Comparison of ENCODE assay signal across 8 cellular contexts in the genomic region with DNA sequence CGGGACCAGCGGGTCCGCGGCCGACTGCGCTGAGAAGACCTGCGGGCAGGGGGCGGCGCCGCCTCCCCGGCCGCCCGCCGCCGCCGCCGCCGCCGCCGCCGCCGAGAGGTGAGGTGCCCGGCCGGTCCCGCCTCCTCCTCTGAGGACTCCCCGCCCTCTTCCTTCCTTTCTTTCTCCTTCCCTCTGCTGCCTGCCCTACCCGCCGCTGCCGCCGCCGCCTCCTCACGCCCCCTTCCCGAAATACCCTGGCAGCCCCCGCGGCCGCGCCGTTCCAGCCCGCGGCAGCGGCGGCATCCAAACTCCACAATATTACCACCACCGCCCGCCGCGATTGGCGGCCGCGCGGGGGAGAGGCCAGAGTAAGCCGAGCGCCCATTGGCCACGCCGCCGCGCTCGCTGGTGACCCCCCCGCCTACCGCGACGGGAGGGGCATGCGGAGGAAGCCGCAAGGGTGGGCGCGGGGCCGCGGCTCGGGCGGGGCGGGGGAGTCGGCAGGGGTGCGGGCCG.
DNase-seq lines count a peak whose midpoint lies in the region; ATAC-seq and TF ChIP-seq lines count a peak whose summit lies in the region.

No MANE protein-coding gene starts in this region.

- H3K27ac ChIP-seq in brain microvascular endothelial cell: peak overlapping the region; percentile 37

- TF ChIP-seq CTCF in brain microvascular endothelial cell (IDR thresholded peaks at IDR 0.05; ENCODE audit: low read depth, low read length, missing control alignments): no peak

- ATAC-seq in HG02981 (IDR thresholded peaks at IDR 0.05; ENCODE audit: unreplicated experiment): peak; percentile 75

- H3K9ac ChIP-seq in skeletal muscle satellite cell (ENCODE audit: low read depth, low read length): peak overlapping the region; percentile 83

- peak overlapping the region; percentile 86 for H3K4me3 ChIP-seq in brain microvascular endothelial cell (ENCODE audit: low read depth, low read length)
- H3K4me3 ChIP-seq in iPS-18c (ENCODE audit: insufficient read depth, low read depth, low read length): peak overlapping the region; percentile 86
- H3K4me3 ChIP-seq in skeletal muscle satellite cell (ENCODE audit: low read length): peak overlapping the region; percentile 93

- peak overlapping the region; percentile 96 for H3K4me2 ChIP-seq in skeletal muscle satellite cell (ENCODE audit: low read length)

- no peaks in the 10 kb centered on the region for H3K27me3 ChIP-seq in brain microvascular endothelial cell (replicated peaks)
- no peaks in the 10 kb centered on the region for H3K27me3 ChIP-seq in skeletal muscle satellite cell (ENCODE audit: control insufficient read depth, insufficient read depth, low read length)

- DNase-seq in NK-92 treated with Interleukin-12 subunit alpha and Interleukin-12 subunit beta, amount 100 ng/mL, for 24 hours (lab: John Stamatoyannopoulos, UW): peak; percentile 76
- DNase-seq in NK-92 (lab: John Stamatoyannopoulos, UW; ENCODE audit: unreplicated experiment): no peak
- DNase-seq in NCI-H2081 (lab: John Stamatoyannopoulos, UW): peak; percentile 86 to 90
- DNase-seq in UCSD-AML1 (lab: John Stamatoyannopoulos, UW; ENCODE audit: unreplicated experiment): peak; percentile 89
- peak; percentile 58 for DNase-seq in brain microvascular endothelial cell

- in situ Hi-C loops in brain microvascular endothelial cell (cut with HindIII; ENCODE audit: low pct_ligation_motif_present, low sequenced_read_pairs): no loop called here

- peaks cover 13% of the 10 kb centered on the region for H3K4me1 ChIP-seq in skeletal muscle satellite cell (ENCODE audit: control insufficient read depth, insufficient read depth, low read length)

- H3K9me3 ChIP-seq in iPS-18c (ENCODE audit: control insufficient read depth, insufficient read depth, low read length) (no peaks in the 10 kb centered on the region), skeletal muscle satellite cell (replicated peaks; ENCODE audit: low read length) (no peaks in the 10 kb centered on the region)

- H3K36me3 ChIP-seq in brain microvascular endothelial cell (replicated peaks) (no peaks in the 10 kb centered on the region), skeletal muscle satellite cell (ENCODE audit: insufficient read depth, low read length) (no peaks in the 10 kb centered on the region)
